ENCODE assay signal across 11 cellular contexts in the genomic region with DNA sequence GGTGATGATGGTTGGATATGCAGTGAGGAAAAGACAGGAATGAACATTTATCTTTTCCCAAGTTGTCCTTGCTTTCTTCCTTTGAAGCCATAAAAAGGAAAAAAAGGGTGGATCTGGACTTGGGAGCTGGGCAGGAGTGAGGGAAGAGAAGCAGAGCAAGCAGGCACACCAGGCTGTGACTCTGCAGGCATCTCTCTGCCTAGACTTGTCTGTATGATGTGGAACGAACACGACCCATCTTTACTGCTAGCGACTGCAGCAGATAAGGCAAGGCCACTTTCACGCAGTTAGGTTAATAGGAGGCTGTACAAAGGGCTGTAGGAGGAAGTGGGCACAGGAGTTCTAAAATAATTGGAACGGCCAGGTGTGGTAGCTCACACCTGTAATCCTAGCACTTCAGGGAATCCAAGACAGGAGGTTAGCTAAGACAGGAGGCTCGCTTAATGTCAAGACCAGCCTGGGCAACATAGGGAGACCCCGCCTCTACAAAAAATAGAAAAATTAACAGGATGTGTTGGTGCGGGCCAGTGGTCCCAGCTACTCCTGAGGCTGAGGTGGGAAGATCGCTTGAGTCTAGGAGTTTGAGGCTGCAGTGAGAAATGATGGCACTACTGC. TPM values are rescaled to one million over a fixed set of nuclear protein-coding genes. Genes with fewer than 3 reads are reported as not detected.
DNase-seq lines count a peak whose midpoint lies in the region; ATAC-seq and TF ChIP-seq lines count a peak whose summit lies in the region.
"Had no signal": no experiment of that assay in that cellular context is flagged by ENCODE, and none has a peak within 500 bp of the region (broad histone marks: within the 10 kb centered on the region; RNA-seq: fewer than 3 reads in every experiment).

No MANE protein-coding gene starts in this region.

- H3K27me3 Mint-ChIP-seq in activated T-helper 1 cell treated with anti-CD3 and anti-CD28 coated beads, Interleukin-12 subunit alpha, Interleukin-12 subunit beta, Interleukin-2, Interleukin-4 antibody, amounts not matched to agents 30 ng/mL and 10 ng/mL and 1 ng/mL, durations not matched to agents 14 hours and 24 hours and 36 hours (ENCODE audit: insufficient read depth), result peaks cover 2% of the 10 kb centered on the region
- H3K27me3 Mint-ChIP-seq in mesothelial cell of epicardium (ENCODE audit: low read depth), result peaks cover 9% of the 10 kb centered on the region

- peaks cover 40% of the 10 kb centered on the region for H3K4me1 Mint-ChIP-seq in activated T-helper 1 cell treated with anti-CD3 and anti-CD28 coated beads, Interleukin-12 subunit alpha, Interleukin-12 subunit beta, Interleukin-2, Interleukin-4 antibody, amounts not matched to agents 30 ng/mL and 10 ng/mL and 1 ng/mL, durations not matched to agents 14 hours and 24 hours and 36 hours (ENCODE audit: low read depth)
- peaks cover 27% of the 10 kb centered on the region for H3K4me1 Mint-ChIP-seq in mesothelial cell of epicardium

- H3K9me2 ChIP-seq in GM23248 (ENCODE audit: insufficient read depth), result no peaks in the 10 kb centered on the region

- intact Hi-C loops in activated T-helper 1 cell treated with anti-CD3 and anti-CD28 coated beads, Interleukin-12 subunit alpha, Interleukin-12 subunit beta, Interleukin-2, Interleukin-4 antibody, amounts not matched to agents 30 ng/mL and 10 ng/mL and 1 ng/mL, durations not matched to agents 14 hours and 24 hours and 36 hours (cut with micrococcal nuclease), result loop anchor here (5.0 to 10.0 kb wide), 4 partner anchors 66 to 1274 kb away; a partner anchor contains a TSS

- H3K27me3 ChIP-seq in BLaER1 treated with 17β-estradiol and CSF1 and Interleukin-3, amounts not matched to agents 10 nM and 100 nM, result no peaks in the 10 kb centered on the region
- no peaks in the 10 kb centered on the region for H3K27me3 ChIP-seq in GM23248 (replicated peaks; ENCODE audit: insufficient read depth)
- H3K27me3 ChIP-seq: gastroesophageal sphincter, left lung, vagina had no signal

- peaks cover 6 to 27% (median 17%) of the 10 kb centered on the region in 11 experiments; a peak in 15 of 22 replicates for H4K20me1 ChIP-seq in BLaER1 treated with 17β-estradiol and CSF1 and Interleukin-3, amounts not matched to agents 10 nM and 100 nM
- no peaks in the 10 kb centered on the region for H4K20me1 ChIP-seq in GM23248 (ENCODE audit: insufficient read depth)

- peaks cover 23% of the 10 kb centered on the region; the same call in 1 of the 2 replicates for H3F3A ChIP-seq in GM23248 (ENCODE audit: insufficient read depth)

- peak overlapping the region in 3 of 11 experiments; percentile 87 to 95 (median 94); a peak in 2 of 22 replicates for H3K9ac ChIP-seq in BLaER1 treated with 17β-estradiol and CSF1 and Interleukin-3, amounts not matched to agents 10 nM and 100 nM
- no peak overlapping the region for H3K9ac ChIP-seq in GM23248

- peaks cover 36% of the 10 kb centered on the region for H3K79me2 ChIP-seq in GM23248 (ENCODE audit: insufficient read depth)

- H3K27ac ChIP-seq in BLaER1 treated with 17β-estradiol and CSF1 and Interleukin-3, amounts not matched to agents 10 nM and 100 nM, result peak overlapping the region in 1 of 11 experiments; percentile 86; a peak in 2 of 22 replicates
- H3K27ac ChIP-seq in GM23248, result no peak overlapping the region
- H3K27ac ChIP-seq: left lung, vagina had no signal

- peaks cover 0 to 15% (median 8%) of the 10 kb centered on the region in 11 experiments; a peak in 12 of 22 replicates for H3K36me3 ChIP-seq in BLaER1 treated with 17β-estradiol and CSF1 and Interleukin-3, amounts not matched to agents 10 nM and 100 nM
- no peaks in the 10 kb centered on the region for H3K36me3 ChIP-seq in GM23248 (ENCODE audit: low read depth)
- H3K36me3 ChIP-seq: gastroesophageal sphincter, left lung, vagina had no signal

- H3K9me3 ChIP-seq in BLaER1 treated with 17β-estradiol and CSF1 and Interleukin-3, amounts not matched to agents 10 nM and 100 nM (replicated peaks in 1 of 11), result peaks cover 14 to 30% (median 18%) of the 10 kb centered on the region in 11 experiments; a peak in 21 of 22 replicates
- no peaks in the 10 kb centered on the region for H3K9me3 ChIP-seq in GM23248 (ENCODE audit: low read depth)
- H3K9me3 ChIP-seq: vagina had no signal

- H3K27ac Mint-ChIP-seq in activated T-helper 1 cell treated with anti-CD3 and anti-CD28 coated beads, Interleukin-12 subunit alpha, Interleukin-12 subunit beta, Interleukin-2, Interleukin-4 antibody, amounts not matched to agents 30 ng/mL and 10 ng/mL and 1 ng/mL, durations not matched to agents 14 hours and 24 hours and 36 hours, result no peak overlapping the region
- H3K27ac Mint-ChIP-seq in mesothelial cell of epicardium, result no peak overlapping the region

- H2AFZ ChIP-seq in GM23248, result peak overlapping the region; percentile 93

- WGBS in GM23248 (ENCODE audit: low coverage in 1 of 2, low lambda C conversion rate in 2 of 2, missing lambda C conversion rate in 2 of 2), 2 experiments, result 90 to 96% methylated on average over 9 of the region's 9 CpGs

- DNase-seq in GM23248 (no peak), mesothelial cell of epicardium (ENCODE audit: low spot score in 2 of 2, unreplicated experiment in 2 of 2) (no peak), DMS 273 treated with DMSO at 0.1 percent for 48 hours (lab: John Stamatoyannopoulos, UW) (no peak), middle frontal gyrus (ENCODE audit: extremely low spot score, low spot score) (no peak), NCI-H446 (lab: John Stamatoyannopoulos, UW) (no peak)
- no peak for DNase-seq in activated T-helper 1 cell treated with anti-CD3 and anti-CD28 coated beads, Interleukin-12 subunit alpha, Interleukin-12 subunit beta, Interleukin-2, Interleukin-4 antibody, amounts not matched to agents 30 ng/mL and 10 ng/mL and 1 ng/mL, durations not matched to agents 14 hours and 24 hours and 36 hours (ENCODE audit: low spot score)
- DNase-seq: left lung had no signal

- ATAC-seq in GM19395 (IDR thresholded peaks at IDR 0.05; ENCODE audit: unreplicated experiment), result no peak

- H3K4me3 Mint-ChIP-seq in activated T-helper 1 cell treated with anti-CD3 and anti-CD28 coated beads, Interleukin-12 subunit alpha, Interleukin-12 subunit beta, Interleukin-2, Interleukin-4 antibody, amounts not matched to agents 30 ng/mL and 10 ng/mL and 1 ng/mL, durations not matched to agents 14 hours and 24 hours and 36 hours, result peak overlapping the region; percentile 89
- peak overlapping the region; percentile 74 for H3K4me3 Mint-ChIP-seq in mesothelial cell of epicardium

- peaks cover 21 to 32% (median 27%) of the 10 kb centered on the region in 10 experiments for H3K4me1 ChIP-seq in BLaER1 treated with 17β-estradiol and CSF1 and Interleukin-3, amounts not matched to agents 10 nM and 100 nM
- peaks cover 25% of the 10 kb centered on the region for H3K4me1 ChIP-seq in GM23248 (ENCODE audit: insufficient read depth)

- H3K9me3 Mint-ChIP-seq in activated T-helper 1 cell treated with anti-CD3 and anti-CD28 coated beads, Interleukin-12 subunit alpha, Interleukin-12 subunit beta, Interleukin-2, Interleukin-4 antibody, amounts not matched to agents 30 ng/mL and 10 ng/mL and 1 ng/mL, durations not matched to agents 14 hours and 24 hours and 36 hours, result peaks cover 17% of the 10 kb centered on the region
- peaks cover 18% of the 10 kb centered on the region for H3K9me3 Mint-ChIP-seq in mesothelial cell of epicardium

- TF ChIP-seq CTCF in mesothelial cell of epicardium (IDR thresholded peaks at IDR 0.05; ENCODE audit: unreplicated experiment), result no peak

- H3K4me2 ChIP-seq in BLaER1 treated with 17β-estradiol and CSF1 and Interleukin-3, amounts not matched to agents 10 nM and 100 nM, result peak overlapping the region; percentile 59 to 91 (median 74)
- H3K4me2 ChIP-seq in GM23248 (ENCODE audit: unreplicated experiment), result peak overlapping the region; percentile 85

- peaks cover 12% of the 10 kb centered on the region for H3K36me3 Mint-ChIP-seq in activated T-helper 1 cell treated with anti-CD3 and anti-CD28 coated beads, Interleukin-12 subunit alpha, Interleukin-12 subunit beta, Interleukin-2, Interleukin-4 antibody, amounts not matched to agents 30 ng/mL and 10 ng/mL and 1 ng/mL, durations not matched to agents 14 hours and 24 hours and 36 hours (ENCODE audit: low read depth)
- H3K36me3 Mint-ChIP-seq in mesothelial cell of epicardium, result peaks cover 2% of the 10 kb centered on the region

- H3K4me3 ChIP-seq in BLaER1 treated with 17β-estradiol and CSF1 and Interleukin-3, amounts not matched to agents 10 nM and 100 nM, result peak overlapping the region in 7 of 10 experiments; percentile 72 to 97 (median 89); a peak in 8 of 20 replicates
- peak overlapping the region; percentile 96; the same call in 1 of the 2 replicates for H3K4me3 ChIP-seq in GM23248

- in situ Hi-C loops in GM23248 (cut with MboI), result no loop called here

RNA-seq across cellular contexts. Expression of a gene that starts 1.0 kb away (rescaled TPM):
- total RNA-seq in GM23248 (2014; rRNA removed; shearing (Covaris generic)), result 58.1 and 58.6 TPM in 2 replicates
- polyA plus RNA-seq in GM23248 (2016; fragmentation: Nextera tagmentation; extraction: Ambion mirVana), result 16.2 and 19.2 TPM in 2 replicates
- 62.9 and 67.6 TPM in 2 replicates for total RNA-seq in activated T-helper 1 cell treated with anti-CD3 and anti-CD28 coated beads, Interleukin-12 subunit alpha, Interleukin-12 subunit beta, Interleukin-2, Interleukin-4 antibody, amounts not matched to agents 30 ng/mL and 10 ng/mL and 1 ng/mL, durations not matched to agents 14 hours and 24 hours and 36 hours
- 61.7 to 65.5 TPM (median 63.6 TPM) in 3 replicates for total RNA-seq in mesothelial cell of epicardium
